Comparison of ENCODE assay signal across 1 cellular context in genomic region chr22:29768052-29768680, GRCh38.
TF ChIP-seq lines count a peak whose summit lies in the region.

No MANE protein-coding gene starts in this region.

TF ChIP-seq in GM12878, 131 proteins besides CTCF, POLR2A, EP300 and RAD21:
- no peak for TF ChIP-seq POLR2AphosphoS2 (IDR thresholded peaks at IDR 0.05; ENCODE audit: low read depth, low read length)
- TF ChIP-seq BCLAF1 (IDR thresholded peaks at IDR 0.05), result no peak
- TF ChIP-seq SRF (IDR thresholded peaks at IDR 0.05; ENCODE audit: low read depth in 2 of 2, low read length in 2 of 2), result no peak
- TF ChIP-seq FOXK2 (IDR thresholded peaks at IDR 0.05), result no peak
- no peak for TF ChIP-seq BCL11A (IDR thresholded peaks at IDR 0.05; ENCODE audit: low read depth, low read length)
- TF ChIP-seq, protein P1, sequence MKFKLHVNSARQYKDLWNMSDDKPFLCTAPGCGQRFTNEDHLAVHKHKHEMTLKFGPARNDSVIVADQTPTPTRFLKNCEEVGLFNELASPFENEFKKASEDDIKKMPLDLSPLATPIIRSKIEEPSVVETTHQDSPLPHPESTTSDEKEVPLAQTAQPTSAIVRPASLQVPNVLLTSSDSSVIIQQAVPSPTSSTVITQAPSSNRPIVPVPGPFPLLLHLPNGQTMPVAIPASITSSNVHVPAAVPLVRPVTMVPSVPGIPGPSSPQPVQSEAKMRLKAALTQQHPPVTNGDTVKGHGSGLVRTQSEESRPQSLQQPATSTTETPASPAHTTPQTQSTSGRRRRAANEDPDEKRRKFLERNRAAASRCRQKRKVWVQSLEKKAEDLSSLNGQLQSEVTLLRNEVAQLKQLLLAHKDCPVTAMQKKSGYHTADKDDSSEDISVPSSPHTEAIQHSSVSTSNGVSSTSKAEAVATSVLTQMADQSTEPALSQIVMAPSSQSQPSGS (IDR thresholded peaks at IDR 0.05; ENCODE audit: low read length), result no peak
- TF ChIP-seq RELA (IDR thresholded peaks at IDR 0.05; ENCODE audit: borderline replicate concordance, partially characterized antibody), result no peak
- no peak for TF ChIP-seq MYC (IDR thresholded peaks at IDR 0.05; ENCODE audit: insufficient read depth, insufficient read length, insufficient replicate concordance, low read length, severe bottlenecking)
- TF ChIP-seq, protein P2, sequence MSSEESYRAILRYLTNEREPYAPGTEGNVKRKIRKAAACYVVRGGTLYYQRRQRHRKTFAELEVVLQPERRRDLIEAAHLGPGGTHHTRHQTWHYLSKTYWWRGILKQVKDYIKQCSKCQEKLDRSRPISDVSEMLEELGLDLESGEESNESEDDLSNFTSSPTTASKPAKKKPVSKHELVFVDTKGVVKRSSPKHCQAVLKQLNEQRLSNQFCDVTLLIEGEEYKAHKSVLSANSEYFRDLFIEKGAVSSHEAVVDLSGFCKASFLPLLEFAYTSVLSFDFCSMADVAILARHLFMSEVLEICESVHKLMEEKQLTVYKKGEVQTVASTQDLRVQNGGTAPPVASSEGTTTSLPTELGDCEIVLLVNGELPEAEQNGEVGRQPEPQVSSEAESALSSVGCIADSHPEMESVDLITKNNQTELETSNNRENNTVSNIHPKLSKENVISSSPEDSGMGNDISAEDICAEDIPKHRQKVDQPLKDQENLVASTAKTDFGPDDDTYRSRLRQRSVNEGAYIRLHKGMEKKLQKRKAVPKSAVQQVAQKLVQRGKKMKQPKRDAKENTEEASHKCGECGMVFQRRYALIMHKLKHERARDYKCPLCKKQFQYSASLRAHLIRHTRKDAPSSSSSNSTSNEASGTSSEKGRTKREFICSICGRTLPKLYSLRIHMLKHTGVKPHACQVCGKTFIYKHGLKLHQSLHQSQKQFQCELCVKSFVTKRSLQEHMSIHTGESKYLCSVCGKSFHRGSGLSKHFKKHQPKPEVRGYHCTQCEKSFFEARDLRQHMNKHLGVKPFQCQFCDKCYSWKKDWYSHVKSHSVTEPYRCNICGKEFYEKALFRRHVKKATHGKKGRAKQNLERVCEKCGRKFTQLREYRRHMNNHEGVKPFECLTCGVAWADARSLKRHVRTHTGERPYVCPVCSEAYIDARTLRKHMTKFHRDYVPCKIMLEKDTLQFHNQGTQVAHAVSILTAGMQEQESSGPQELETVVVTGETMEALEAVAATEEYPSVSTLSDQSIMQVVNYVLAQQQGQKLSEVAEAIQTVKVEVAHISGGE (CRISPR knock-in tag; IDR thresholded peaks at IDR 0.05), result no peak
